In genomic region chr5:176596689-176597416, GRCh38 we compare ENCODE assay signal across 8 cellular contexts. TPM values are rescaled to one million over a fixed set of nuclear protein-coding genes. Genes with fewer than 3 reads are reported as not detected.
DNase-seq lines count a peak whose midpoint lies in the region; ATAC-seq and TF ChIP-seq lines count a peak whose summit lies in the region.

No MANE protein-coding gene starts in this region.

- H3K4me1 Mint-ChIP-seq in CD4-positive, alpha-beta memory T cell, result peaks cover 0 to 9% (median 6%) of the 10 kb centered on the region in 4 donors

- no peak overlapping the region for H3K27ac ChIP-seq in CD4-positive, alpha-beta memory T cell (ENCODE audit: low read depth, low read length)
- no peak overlapping the region for H3K27ac ChIP-seq in esophagus muscularis mucosa (replicated peaks in 1 of 4)

- ATAC-seq in HG02885 (IDR thresholded peaks at IDR 0.05; ENCODE audit: poor library complexity, unreplicated experiment), result peak; percentile 63

- WGBS in esophagus muscularis mucosa, result 9% methylated on average over 9 of the region's 98 CpGs

- no peaks in the 10 kb centered on the region for H3K9me3 Mint-ChIP-seq in CD4-positive, alpha-beta memory T cell

- TF ChIP-seq CTCF in esophagus muscularis mucosa (IDR thresholded peaks at IDR 0.05), result peak in 1 of 3 experiments; percentile 15

- no peak for TF ChIP-seq EP300 in esophagus muscularis mucosa (IDR thresholded peaks at IDR 0.05)

- intact Hi-C loops in CD4-positive, alpha-beta memory T cell (cut with micrococcal nuclease), result loop anchor here (1.0 to 2.0 kb wide), 5 partner anchors 23 to 867 kb away; partner anchors contain the start of genes CLTB, RNF44 and TSPAN17
- intact Hi-C loops in esophagus muscularis mucosa (cut with DNase I), result no loop called here

- H3K27ac Mint-ChIP-seq in CD4-positive, alpha-beta memory T cell, result peak overlapping the region in 2 of 7 donors; percentile 75 to 77

- peak overlapping the region; percentile 78 to 89 (median 82) for H3K4me3 Mint-ChIP-seq in CD4-positive, alpha-beta memory T cell

- no peaks in the 10 kb centered on the region for H3K9me3 ChIP-seq in CD4-positive, alpha-beta memory T cell (ENCODE audit: control insufficient read depth in 1 of 2, low read length in 2 of 2)
- H3K9me3 ChIP-seq in esophagus muscularis mucosa, result no peaks in the 10 kb centered on the region

- peak overlapping the region in 1 of 2 donors; percentile 37 for H3K4me3 ChIP-seq in CD4-positive, alpha-beta memory T cell (ENCODE audit: low read length in 2 of 2)
- peak overlapping the region; percentile 45 to 58 (median 48) for H3K4me3 ChIP-seq in esophagus muscularis mucosa

- no peaks in the 10 kb centered on the region for H3K36me3 Mint-ChIP-seq in CD4-positive, alpha-beta memory T cell

- DNase-seq in CD4-positive, alpha-beta memory T cell, result peak; percentile 66 to 75 (median 73)
- peak in 2 of 3 experiments; percentile 40 to 51 for DNase-seq in activated CD8-positive, alpha-beta memory T cell treated with anti-CD3 and anti-CD28 coated beads for 48 hours (ENCODE audit: low read depth in 2 of 3, low spot score in 2 of 3)
- DNase-seq in esophagus muscularis mucosa (ENCODE audit: extremely low spot score), result no peak
- peak; percentile 72 for DNase-seq in retina
- DNase-seq in NCI-H345 treated with DMSO at 0.1 percent for 48 hours (lab: John Stamatoyannopoulos, UW; ENCODE audit: unreplicated experiment), result no peak
- no peak for DNase-seq in A172 (ENCODE audit: low spot score)
- no peak for DNase-seq in MV-4-11 (lab: John Stamatoyannopoulos, UW)

- peaks cover 6% of the 10 kb centered on the region for H3K4me1 ChIP-seq in CD4-positive, alpha-beta memory T cell (ENCODE audit: insufficient read depth, low read length)
- peaks cover 4 to 17% (median 12%) of the 10 kb centered on the region in 4 donors for H3K4me1 ChIP-seq in esophagus muscularis mucosa

- no peaks in the 10 kb centered on the region for H3K27me3 Mint-ChIP-seq in CD4-positive, alpha-beta memory T cell

- POLR2A ChIA-PET in CD4-positive, alpha-beta memory T cell (lab: Charles Lee; ENCODE audit: partially characterized antibody), result interaction anchor here (1.1 to 1.8 kb wide), 4 partner anchors 53 to 181 kb away, joined by 3 to 13 read pairs (median 6); partner anchors contain the start of gene CLTB

- H3K36me3 ChIP-seq in CD4-positive, alpha-beta memory T cell (ENCODE audit: insufficient read depth, low read length), result no peaks in the 10 kb centered on the region
- H3K36me3 ChIP-seq in esophagus muscularis mucosa, result no peaks in the 10 kb centered on the region

- no peak for TF ChIP-seq POLR2A in esophagus muscularis mucosa (IDR thresholded peaks at IDR 0.05; ENCODE audit: low read depth)

- no peaks in the 10 kb centered on the region for H3K27me3 ChIP-seq in CD4-positive, alpha-beta memory T cell (ENCODE audit: insufficient read depth, low read length)
- peaks cover 0 to 65% (median 0%) of the 10 kb centered on the region in 4 donors for H3K27me3 ChIP-seq in esophagus muscularis mucosa

- CTCF ChIA-PET in CD4-positive, alpha-beta memory T cell (lab: Charles Lee; ENCODE audit: partially characterized antibody), result interaction anchor here (0.9 to 2.3 kb wide), 10 partner anchors 10 to 867 kb away, joined by 3 to 18 read pairs (median 5); partner anchors contain the start of genes CLTB and TSPAN17

RNA-seq across cellular contexts. Expression of gene GPRIN1, which starts 13.1 kb away (rescaled TPM):
- under 1 TPM; 0.41 to 0.44 TPM for total RNA-seq in CD4-positive, alpha-beta memory T cell
- polyA plus RNA-seq in CD4-positive, alpha-beta memory T cell, result under 1 TPM in 1 of 2 donors, not detected in 1; 0.37 TPM
- 1 to 10 TPM in 1 of 4 donors, under 1 TPM in 3; 0.42 to 1.0 (median 0.95) TPM for total RNA-seq in esophagus muscularis mucosa
- total RNA-seq in A172 (2014; rRNA removed; shearing (Covaris generic)), result 20.3 and 24.6 TPM in 2 replicates

RNA-seq across cellular contexts. Expression of gene SNCB, which starts 33.5 kb away (rescaled TPM):
- not detected for total RNA-seq in CD4-positive, alpha-beta memory T cell
- not detected for polyA plus RNA-seq in CD4-positive, alpha-beta memory T cell
- total RNA-seq in esophagus muscularis mucosa, result not detected
- 0.10 TPM in 1 of 2 replicates, not detected in the other for total RNA-seq in A172 (2014; rRNA removed; shearing (Covaris generic))

RNA-seq across cellular contexts. Expression of gene EIF4E1B, which starts 33.6 kb away (rescaled TPM):
- not detected for total RNA-seq in CD4-positive, alpha-beta memory T cell
- not detected for polyA plus RNA-seq in CD4-positive, alpha-beta memory T cell
- not detected for total RNA-seq in esophagus muscularis mucosa
- total RNA-seq in A172 (2014; rRNA removed; shearing (Covaris generic)), result not detected in 2 replicates

RNA-seq across cellular contexts. Expression of gene CDHR2, which starts 47.7 kb away (rescaled TPM):
- 1 to 10 TPM; 2.9 TPM for total RNA-seq in CD4-positive, alpha-beta memory T cell
- not detected for polyA plus RNA-seq in CD4-positive, alpha-beta memory T cell
- under 1 TPM in 1 of 4 donors, not detected in 3; 0.92 TPM for total RNA-seq in esophagus muscularis mucosa
- total RNA-seq in A172 (2014; rRNA removed; shearing (Covaris generic)), result 0.12 TPM in 1 of 2 replicates, not detected in the other

RNA-seq across cellular contexts. Expression of gene TSPAN17, which starts 50.4 kb away (rescaled TPM):
- 10 to 100 TPM; 27.4 to 30.7 TPM for total RNA-seq in CD4-positive, alpha-beta memory T cell
- polyA plus RNA-seq in CD4-positive, alpha-beta memory T cell, result 10 to 100 TPM; 16.0 to 26.7 TPM
- total RNA-seq in esophagus muscularis mucosa, result 10 to 100 TPM in 3 of 4 donors, 1 to 10 TPM in 1; 8.3 to 18.6 (median 14.8) TPM
- 54.9 and 67.7 TPM in 2 replicates for total RNA-seq in A172 (2014; rRNA removed; shearing (Covaris generic))

Comparison
In these comparisons a context has a peak if more than half of its experiments do, and no peak if none do; other contexts are left out.
1. DNase-seq: peak in CD4-positive, alpha-beta memory T cell (5 of 5), activated CD8-positive, alpha-beta memory T cell treated with anti-CD3 and anti-CD28 coated beads for 48 hours (2 of 3) and retina (single experiment); none in esophagus muscularis mucosa (single experiment), NCI-H345 treated with DMSO at 0.1 percent for 48 hours (single experiment), A172 (single experiment) and MV-4-11 (single experiment).
2. RNA of gene GPRIN1, which starts 13.1 kb away (total RNA-seq): 20.3 to 24.6 TPM in A172; 0.42 to 1.0 TPM in esophagus muscularis mucosa and 0.41 to 0.44 TPM in CD4-positive, alpha-beta memory T cell; every median in the first group is over 10 times any median in the second.